Comparison of ENCODE assay signal across 8 cellular contexts in genomic region chr3:182980204-182981037, GRCh38. TPM values are rescaled to one million over a fixed set of nuclear protein-coding genes. Genes with fewer than 3 reads are reported as not detected.
A peak's percentile ranks its signal among the peaks of the same experiment; 100 is the strongest.
DNase-seq lines count a peak whose midpoint lies in the region; ATAC-seq lines count a peak whose summit lies in the region.

DCUN1D1 (minus strand) TSS chr3:182980538; CDS start chr3:182980489, 49 bp downstream.

- H3K27ac ChIP-seq in CD4-positive, alpha-beta memory T cell (ENCODE audit: low read depth, low read length) = peak within 1 kb of the TSS; percentile 75

- peaks cover 32% of the 10 kb centered on the region for H3K4me1 ChIP-seq in CD4-positive, alpha-beta memory T cell (ENCODE audit: insufficient read depth, low read length)

- H3K27me3 Mint-ChIP-seq in CD4-positive, alpha-beta memory T cell = no peaks in the 10 kb centered on the region

- DNase-seq in CD4-positive, alpha-beta memory T cell = peak; percentile 87 to 90 (median 89)
- peak; percentile 16 for DNase-seq in NK-92 (lab: John Stamatoyannopoulos, UW; ENCODE audit: unreplicated experiment)
- peak; percentile 94 for DNase-seq in activated CD8-positive, alpha-beta memory T cell treated with anti-CD3 and anti-CD28 coated beads for 24 hours
- peak; percentile 80 for DNase-seq in effector CD8-positive, alpha-beta T cell (lab: John Stamatoyannopoulos, UW)
- DNase-seq in medulla oblongata (ENCODE audit: extremely low spot score) = peak; percentile 82
- DNase-seq in stimulated activated CD4-positive, alpha-beta T cell treated with anti-CD3 and anti-CD28 coated beads, TNF-alpha, amount 100 ng/mL, for 48 hours (ENCODE audit: low read depth in 3 of 3) = peak; percentile 70 to 83 (median 80)

- peaks cover 0 to 6% of the 10 kb centered on the region in 2 donors for H3K36me3 Mint-ChIP-seq in CD4-positive, alpha-beta memory T cell

- H3K4me3 Mint-ChIP-seq in CD4-positive, alpha-beta memory T cell = peak within 1 kb of the TSS; percentile 89 to 95 (median 92)

- H3K9me3 ChIP-seq in CD4-positive, alpha-beta memory T cell (ENCODE audit: control insufficient read depth in 1 of 2, low read length in 2 of 2) = no peaks in the 10 kb centered on the region

- POLR2A ChIA-PET in CD4-positive, alpha-beta memory T cell (lab: Charles Lee; ENCODE audit: partially characterized antibody) = interaction anchor here (1.1 to 2.6 kb wide), 3 partner anchors 11 to 186 kb away, joined by 3 to 23 read pairs (median 5); no protein-coding TSS in a partner anchor

- H3K36me3 ChIP-seq in CD4-positive, alpha-beta memory T cell (ENCODE audit: insufficient read depth, low read length) = no peaks in the 10 kb centered on the region

- intact Hi-C loops in CD4-positive, alpha-beta memory T cell (cut with micrococcal nuclease) = no loop called here

- H3K4me3 ChIP-seq in CD4-positive, alpha-beta memory T cell (ENCODE audit: low read length in 2 of 2) = peak within 1 kb of the TSS; percentile 66 to 79

- peaks cover 24 to 43% (median 34%) of the 10 kb centered on the region in 4 donors for H3K4me1 Mint-ChIP-seq in CD4-positive, alpha-beta memory T cell

- peak; percentile 85 for ATAC-seq in GM19438 (IDR thresholded peaks at IDR 0.05; ENCODE audit: low read depth, unreplicated experiment)
- peak; percentile 67 for ATAC-seq in HG03565 (IDR thresholded peaks at IDR 0.05; ENCODE audit: unreplicated experiment)

- H3K27ac Mint-ChIP-seq in CD4-positive, alpha-beta memory T cell = peak within 1 kb of the TSS; percentile 83 to 96 (median 88)

- CTCF ChIA-PET in CD4-positive, alpha-beta memory T cell (lab: Charles Lee; ENCODE audit: partially characterized antibody) = no interaction called here

- no peaks in the 10 kb centered on the region for H3K9me3 Mint-ChIP-seq in CD4-positive, alpha-beta memory T cell

- H3K27me3 ChIP-seq in CD4-positive, alpha-beta memory T cell (ENCODE audit: insufficient read depth, low read length) = no peaks in the 10 kb centered on the region

RNA-seq across cellular contexts. Expression of gene DCUN1D1, which starts in this region (rescaled TPM):
- 10 to 100 TPM; 34.4 to 36.4 TPM for total RNA-seq in CD4-positive, alpha-beta memory T cell
- 10 to 100 TPM; 26.1 to 31.1 TPM for polyA plus RNA-seq in CD4-positive, alpha-beta memory T cell

Comparison
In these comparisons a context has a peak if more than half of its experiments do, and no peak if none do; other contexts are left out.
1. Peak in every context shown above with its lines: DNase-seq, ATAC-seq, H3K4me3 ChIP-seq and H3K27ac ChIP-seq.
2. DNase-seq: peak in every context shown above with its lines; median percentile 94 in activated CD8-positive, alpha-beta memory T cell treated with anti-CD3 and anti-CD28 coated beads for 24 hours; 89 in CD4-positive, alpha-beta memory T cell; 82 in medulla oblongata; 80 in effector CD8-positive, alpha-beta T cell; 80 in stimulated activated CD4-positive, alpha-beta T cell treated with anti-CD3 and anti-CD28 coated beads, TNF-alpha, amount 100 ng/mL, for 48 hours; 16 in NK-92.